1 cellular context compared by ENCODE assay signal in genomic region chr7:71130280-71130679, GRCh38.
TF ChIP-seq lines count a peak whose summit lies in the region.

No MANE protein-coding gene starts in this region.

TF ChIP-seq in WTC11, 78 proteins besides CTCF, POLR2A, EP300 and RAD21 (continued from another document):
- no peak for TF ChIP-seq STAT6 (CRISPR knock-in tag; conservative IDR thresholded peaks at IDR 0.05; ENCODE audit: low read depth)
- no peak for TF ChIP-seq ZNF416 (CRISPR knock-in tag; IDR thresholded peaks at IDR 0.05)
- TF ChIP-seq TEAD1 (CRISPR knock-in tag; IDR thresholded peaks at IDR 0.05), result no peak
- no peak for TF ChIP-seq JAZF1 (CRISPR knock-in tag; IDR thresholded peaks at IDR 0.05)
- TF ChIP-seq ZNF423 (CRISPR knock-in tag; IDR thresholded peaks at IDR 0.05), result no peak
- no peak for TF ChIP-seq EMX1 (CRISPR knock-in tag; IDR thresholded peaks at IDR 0.05)
- no peak for TF ChIP-seq ARID4B (CRISPR knock-in tag; IDR thresholded peaks at IDR 0.05; ENCODE audit: borderline replicate concordance)
